In the genomic region with DNA sequence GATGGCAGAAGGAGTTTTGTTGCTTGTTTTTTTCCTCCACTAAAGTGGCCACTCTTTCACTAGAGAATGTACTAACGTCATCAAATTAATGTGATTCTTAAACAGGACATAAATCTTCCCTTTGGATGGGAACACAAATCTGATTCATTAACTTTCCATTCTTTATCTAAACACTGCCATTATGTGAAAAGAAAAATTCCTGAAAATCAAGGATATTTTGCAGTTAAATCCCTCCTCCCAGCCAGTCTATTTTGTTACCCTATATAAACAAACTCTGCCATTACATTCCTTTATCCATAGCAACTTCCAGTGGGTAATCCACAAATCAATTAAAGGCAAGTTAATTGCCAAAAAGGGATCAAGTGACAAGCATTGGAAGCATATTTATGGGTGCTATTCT, we compare ENCODE assay signal across 1 cellular context.
A peak's percentile ranks its signal among the peaks of the same experiment; 100 is the strongest.
TF ChIP-seq lines count a peak whose summit lies in the region.

No MANE protein-coding gene starts in this region.

TF ChIP-seq in HEK293, 187 proteins besides CTCF, POLR2A, EP300 and RAD21 (continued from another document and continues in another):
- TF ChIP-seq, protein P1, sequence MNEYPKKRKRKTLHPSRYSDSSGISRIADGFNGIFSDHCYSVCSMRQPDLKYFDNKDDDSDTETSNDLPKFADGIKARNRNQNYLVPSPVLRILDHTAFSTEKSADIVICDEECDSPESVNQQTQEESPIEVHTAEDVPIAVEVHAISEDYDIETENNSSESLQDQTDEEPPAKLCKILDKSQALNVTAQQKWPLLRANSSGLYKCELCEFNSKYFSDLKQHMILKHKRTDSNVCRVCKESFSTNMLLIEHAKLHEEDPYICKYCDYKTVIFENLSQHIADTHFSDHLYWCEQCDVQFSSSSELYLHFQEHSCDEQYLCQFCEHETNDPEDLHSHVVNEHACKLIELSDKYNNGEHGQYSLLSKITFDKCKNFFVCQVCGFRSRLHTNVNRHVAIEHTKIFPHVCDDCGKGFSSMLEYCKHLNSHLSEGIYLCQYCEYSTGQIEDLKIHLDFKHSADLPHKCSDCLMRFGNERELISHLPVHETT (tag by site-specific recombination; IDR thresholded peaks at IDR 0.05) = peak; percentile 55; the same call in 1 of the 2 replicates
- TF ChIP-seq GLI4 (tag by site-specific recombination; IDR thresholded peaks at IDR 0.05) = no peak
- peak; percentile 73 for TF ChIP-seq ZEB2 (tag by site-specific recombination; IDR thresholded peaks at IDR 0.05)
- no peak for TF ChIP-seq ZNF426 (tag by site-specific recombination; IDR thresholded peaks at IDR 0.05)
- TF ChIP-seq, protein P2, sequence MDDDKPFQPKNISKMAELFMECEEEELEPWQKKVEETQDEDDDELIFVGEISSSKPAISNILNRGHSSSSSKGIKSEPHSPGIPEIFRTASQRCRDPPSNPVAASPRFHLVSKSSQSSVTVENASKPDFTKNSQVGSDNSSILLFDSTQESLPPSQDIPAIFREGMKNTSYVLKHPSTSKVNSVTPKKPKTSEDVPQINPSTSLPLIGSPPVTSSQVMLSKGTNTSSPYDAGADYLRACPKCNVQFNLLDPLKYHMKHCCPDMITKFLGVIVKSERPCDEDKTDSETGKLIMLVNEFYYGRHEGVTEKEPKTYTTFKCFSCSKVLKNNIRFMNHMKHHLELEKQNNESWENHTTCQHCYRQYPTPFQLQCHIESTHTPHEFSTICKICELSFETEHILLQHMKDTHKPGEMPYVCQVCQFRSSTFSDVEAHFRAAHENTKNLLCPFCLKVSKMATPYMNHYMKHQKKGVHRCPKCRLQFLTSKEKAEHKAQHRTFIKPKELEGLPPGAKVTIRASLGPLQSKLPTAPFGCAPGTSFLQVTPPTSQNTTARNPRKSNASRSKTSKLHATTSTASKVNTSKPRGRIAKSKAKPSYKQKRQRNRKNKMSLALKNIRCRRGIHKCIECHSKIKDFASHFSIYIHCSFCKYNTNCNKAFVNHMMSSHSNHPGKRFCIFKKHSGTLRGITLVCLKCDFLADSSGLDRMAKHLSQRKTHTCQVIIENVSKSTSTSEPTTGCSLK (tag by site-specific recombination; IDR thresholded peaks at IDR 0.05) = no peak
- TF ChIP-seq ZNF324 (tag by site-specific recombination; IDR thresholded peaks at IDR 0.05) = no peak
- no peak for TF ChIP-seq ZNF121 (tag by site-specific recombination; IDR thresholded peaks at IDR 0.05)
- TF ChIP-seq OSR2 (tag by site-specific recombination; IDR thresholded peaks at IDR 0.05) = peak; percentile 63
- no peak for TF ChIP-seq SALL2 (tag by site-specific recombination; IDR thresholded peaks at IDR 0.05; ENCODE audit: borderline replicate concordance)
- TF ChIP-seq ZBTB8A (tag by site-specific recombination; IDR thresholded peaks at IDR 0.05) = no peak
- no peak for TF ChIP-seq ZNF174 (tag by site-specific recombination; IDR thresholded peaks at IDR 0.05)
- TF ChIP-seq ZNF548 (tag by site-specific recombination; IDR thresholded peaks at IDR 0.05) = no peak
- no peak for TF ChIP-seq REST (tag by site-specific recombination; IDR thresholded peaks at IDR 0.05)
- TF ChIP-seq ZNF701 (tag by site-specific recombination; IDR thresholded peaks at IDR 0.05) = no peak
- 0 out of 2 replicates have a peak, but pooled peaks have one; percentile 51 for TF ChIP-seq TSHZ1 (tag by site-specific recombination; IDR thresholded peaks at IDR 0.05; ENCODE audit: borderline replicate concordance)
- TF ChIP-seq MZF1 (tag by site-specific recombination; IDR thresholded peaks at IDR 0.05; ENCODE audit: borderline replicate concordance) = peak; percentile 76
- no peak for TF ChIP-seq KLF1 (tag by site-specific recombination; IDR thresholded peaks at IDR 0.05)
- TF ChIP-seq GLIS1 (tag by site-specific recombination; IDR thresholded peaks at IDR 0.05) = peak; percentile 25
- TF ChIP-seq ZNF521 (tag by site-specific recombination; IDR thresholded peaks at IDR 0.05) = no peak
- TF ChIP-seq ZNF354C (tag by site-specific recombination; IDR thresholded peaks at IDR 0.05; ENCODE audit: borderline replicate concordance, low read depth) = no peak
- no peak for TF ChIP-seq ZNF677 (tag by site-specific recombination; IDR thresholded peaks at IDR 0.05)
- TF ChIP-seq, protein P3, sequence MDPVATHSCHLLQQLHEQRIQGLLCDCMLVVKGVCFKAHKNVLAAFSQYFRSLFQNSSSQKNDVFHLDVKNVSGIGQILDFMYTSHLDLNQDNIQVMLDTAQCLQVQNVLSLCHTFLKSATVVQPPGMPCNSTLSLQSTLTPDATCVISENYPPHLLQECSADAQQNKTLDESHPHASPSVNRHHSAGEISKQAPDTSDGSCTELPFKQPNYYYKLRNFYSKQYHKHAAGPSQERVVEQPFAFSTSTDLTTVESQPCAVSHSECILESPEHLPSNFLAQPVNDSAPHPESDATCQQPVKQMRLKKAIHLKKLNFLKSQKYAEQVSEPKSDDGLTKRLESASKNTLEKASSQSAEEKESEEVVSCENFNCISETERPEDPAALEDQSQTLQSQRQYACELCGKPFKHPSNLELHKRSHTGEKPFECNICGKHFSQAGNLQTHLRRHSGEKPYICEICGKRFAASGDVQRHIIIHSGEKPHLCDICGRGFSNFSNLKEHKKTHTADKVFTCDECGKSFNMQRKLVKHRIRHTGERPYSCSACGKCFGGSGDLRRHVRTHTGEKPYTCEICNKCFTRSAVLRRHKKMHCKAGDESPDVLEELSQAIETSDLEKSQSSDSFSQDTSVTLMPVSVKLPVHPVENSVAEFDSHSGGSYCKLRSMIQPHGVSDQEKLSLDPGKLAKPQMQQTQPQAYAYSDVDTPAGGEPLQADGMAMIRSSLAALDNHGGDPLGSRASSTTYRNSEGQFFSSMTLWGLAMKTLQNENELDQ (tag by site-specific recombination; IDR thresholded peaks at IDR 0.05; ENCODE audit: low read depth) = no peak
- no peak for TF ChIP-seq ZSCAN16 (tag by site-specific recombination; IDR thresholded peaks at IDR 0.05)
- TF ChIP-seq, protein P4, sequence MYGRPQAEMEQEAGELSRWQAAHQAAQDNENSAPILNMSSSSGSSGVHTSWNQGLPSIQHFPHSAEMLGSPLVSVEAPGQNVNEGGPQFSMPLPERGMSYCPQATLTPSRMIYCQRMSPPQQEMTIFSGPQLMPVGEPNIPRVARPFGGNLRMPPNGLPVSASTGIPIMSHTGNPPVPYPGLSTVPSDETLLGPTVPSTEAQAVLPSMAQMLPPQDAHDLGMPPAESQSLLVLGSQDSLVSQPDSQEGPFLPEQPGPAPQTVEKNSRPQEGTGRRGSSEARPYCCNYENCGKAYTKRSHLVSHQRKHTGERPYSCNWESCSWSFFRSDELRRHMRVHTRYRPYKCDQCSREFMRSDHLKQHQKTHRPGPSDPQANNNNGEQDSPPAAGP (tag by site-specific recombination; IDR thresholded peaks at IDR 0.05) = no peak
- TF ChIP-seq ZNF146 (tag by site-specific recombination; IDR thresholded peaks at IDR 0.05) = no peak
- TF ChIP-seq, protein P5, sequence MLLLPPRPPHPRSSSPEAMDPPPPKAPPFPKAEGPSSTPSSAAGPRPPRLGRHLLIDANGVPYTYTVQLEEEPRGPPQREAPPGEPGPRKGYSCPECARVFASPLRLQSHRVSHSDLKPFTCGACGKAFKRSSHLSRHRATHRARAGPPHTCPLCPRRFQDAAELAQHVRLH (tag by site-specific recombination; IDR thresholded peaks at IDR 0.05) = no peak
- no peak for TF ChIP-seq SP2 (tag by site-specific recombination; IDR thresholded peaks at IDR 0.05)
- TF ChIP-seq, protein P6, sequence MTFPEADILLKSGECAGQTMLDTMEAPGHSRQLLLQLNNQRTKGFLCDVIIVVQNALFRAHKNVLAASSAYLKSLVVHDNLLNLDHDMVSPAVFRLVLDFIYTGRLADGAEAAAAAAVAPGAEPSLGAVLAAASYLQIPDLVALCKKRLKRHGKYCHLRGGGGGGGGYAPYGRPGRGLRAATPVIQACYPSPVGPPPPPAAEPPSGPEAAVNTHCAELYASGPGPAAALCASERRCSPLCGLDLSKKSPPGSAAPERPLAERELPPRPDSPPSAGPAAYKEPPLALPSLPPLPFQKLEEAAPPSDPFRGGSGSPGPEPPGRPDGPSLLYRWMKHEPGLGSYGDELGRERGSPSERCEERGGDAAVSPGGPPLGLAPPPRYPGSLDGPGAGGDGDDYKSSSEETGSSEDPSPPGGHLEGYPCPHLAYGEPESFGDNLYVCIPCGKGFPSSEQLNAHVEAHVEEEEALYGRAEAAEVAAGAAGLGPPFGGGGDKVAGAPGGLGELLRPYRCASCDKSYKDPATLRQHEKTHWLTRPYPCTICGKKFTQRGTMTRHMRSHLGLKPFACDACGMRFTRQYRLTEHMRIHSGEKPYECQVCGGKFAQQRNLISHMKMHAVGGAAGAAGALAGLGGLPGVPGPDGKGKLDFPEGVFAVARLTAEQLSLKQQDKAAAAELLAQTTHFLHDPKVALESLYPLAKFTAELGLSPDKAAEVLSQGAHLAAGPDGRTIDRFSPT (tag by site-specific recombination; IDR thresholded peaks at IDR 0.05) = peak; percentile 56; the same call in 1 of the 2 replicates
- TF ChIP-seq ZNF2 (tag by site-specific recombination; IDR thresholded peaks at IDR 0.05) = no peak
- TF ChIP-seq INSM2 (tag by site-specific recombination; IDR thresholded peaks at IDR 0.05) = peak; percentile 74; the same call in 1 of the 2 replicates
- TF ChIP-seq ZNF239 (tag by site-specific recombination; IDR thresholded peaks at IDR 0.05) = no peak
- no peak for TF ChIP-seq ZNF791 (tag by site-specific recombination; IDR thresholded peaks at IDR 0.05)
- no peak for TF ChIP-seq ZNF133 (tag by site-specific recombination; IDR thresholded peaks at IDR 0.05)
- no peak for TF ChIP-seq ZNF416 (tag by site-specific recombination; IDR thresholded peaks at IDR 0.05)
- TF ChIP-seq, protein P7, sequence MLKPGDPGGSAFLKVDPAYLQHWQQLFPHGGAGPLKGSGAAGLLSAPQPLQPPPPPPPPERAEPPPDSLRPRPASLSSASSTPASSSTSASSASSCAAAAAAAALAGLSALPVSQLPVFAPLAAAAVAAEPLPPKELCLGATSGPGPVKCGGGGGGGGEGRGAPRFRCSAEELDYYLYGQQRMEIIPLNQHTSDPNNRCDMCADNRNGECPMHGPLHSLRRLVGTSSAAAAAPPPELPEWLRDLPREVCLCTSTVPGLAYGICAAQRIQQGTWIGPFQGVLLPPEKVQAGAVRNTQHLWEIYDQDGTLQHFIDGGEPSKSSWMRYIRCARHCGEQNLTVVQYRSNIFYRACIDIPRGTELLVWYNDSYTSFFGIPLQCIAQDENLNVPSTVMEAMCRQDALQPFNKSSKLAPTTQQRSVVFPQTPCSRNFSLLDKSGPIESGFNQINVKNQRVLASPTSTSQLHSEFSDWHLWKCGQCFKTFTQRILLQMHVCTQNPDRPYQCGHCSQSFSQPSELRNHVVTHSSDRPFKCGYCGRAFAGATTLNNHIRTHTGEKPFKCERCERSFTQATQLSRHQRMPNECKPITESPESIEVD (tag by site-specific recombination; IDR thresholded peaks at IDR 0.05) = peak; percentile 95
- TF ChIP-seq HOXC10 (CRISPR knock-in tag; IDR thresholded peaks at IDR 0.05) = no peak
